In the genomic region with DNA sequence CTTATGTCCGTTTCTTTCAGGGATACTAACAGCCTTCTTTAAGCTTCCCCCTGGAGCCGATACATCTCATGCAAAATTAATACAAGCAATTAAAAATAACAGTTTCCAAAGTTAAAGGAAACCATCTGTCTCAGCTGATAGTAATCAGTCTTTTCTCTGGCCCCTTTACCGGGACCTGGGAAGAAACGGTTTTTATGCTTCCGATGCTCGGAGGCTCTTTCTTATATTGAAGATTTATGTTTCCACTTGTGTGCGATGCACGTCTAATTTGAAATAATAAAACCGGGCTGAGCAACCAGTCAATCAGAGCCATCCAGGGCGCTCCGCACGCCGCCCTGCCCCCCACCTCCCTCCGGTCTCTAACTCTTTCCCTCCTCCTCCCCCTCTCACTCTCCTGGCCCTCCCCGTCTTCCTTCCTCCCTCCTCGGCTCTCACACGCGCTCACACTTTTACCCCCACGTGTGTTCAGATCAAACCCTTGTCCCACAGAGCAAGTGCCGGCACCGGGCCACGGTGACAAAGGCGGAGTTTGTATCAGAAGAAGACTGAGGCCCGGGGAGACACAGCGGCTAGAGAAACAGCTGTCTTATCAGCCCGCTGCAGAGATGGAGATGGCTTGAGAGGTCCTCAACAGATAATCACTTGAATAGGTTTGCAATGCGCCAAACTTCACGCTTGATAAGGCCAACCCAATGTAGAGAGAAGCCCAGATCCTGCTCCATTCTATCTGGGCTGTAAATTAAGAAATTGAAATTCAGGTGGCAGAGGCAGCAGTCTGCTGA, we compare ENCODE assay signal across 18 cellular contexts. TPM values are rescaled to one million over a fixed set of nuclear protein-coding genes. Genes with fewer than 3 reads are reported as not detected.
DNase-seq lines count a peak whose midpoint lies in the region; ATAC-seq, FAIRE-seq and TF ChIP-seq lines count a peak whose summit lies in the region.
"Had no signal": no experiment of that assay in that cellular context is flagged by ENCODE, and none has a peak within 500 bp of the region (broad histone marks: within the 10 kb centered on the region; RNA-seq: fewer than 3 reads in every experiment).

No MANE protein-coding gene starts in this region.

- TF ChIP-seq EP300 in GM12878 (IDR thresholded peaks at IDR 0.05; ENCODE audit: borderline replicate concordance in 1 of 2, control insufficient read depth in 1 of 2, low read depth in 2 of 2, low read length in 2 of 2), result no peak

- no peak overlapping the region for H2AFZ ChIP-seq in GM12878 (ENCODE audit: control insufficient read depth, low read depth, low read length)

- WGBS in GM12878 (ENCODE audit: insufficient coverage, insufficient replicate concordance, low lambda C conversion rate, missing lambda C conversion rate), result 3% methylated on average over 19 of the region's 28 CpGs
- WGBS in mesodermal cell (ENCODE audit: insufficient coverage in 2 of 2), 2 experiments, result 0 to 1% methylated on average over 16 to 19 of the region's 28 CpGs

- H3K9ac ChIP-seq in ES-I3 (ENCODE audit: low read depth, low read length) (peak overlapping the region; percentile 34; the same call in 1 of the 2 replicates), HUES6 (ENCODE audit: low read length) (no peak overlapping the region), GM12878 (ENCODE audit: control insufficient read depth, insufficient read depth, low read length) (no peak overlapping the region)

- H3K36me3 Mint-ChIP-seq in stimulated activated effector memory CD8-positive, alpha-beta T cell treated with anti-CD3 and anti-CD28 coated beads, Interleukin-12 subunit alpha, Interleukin-12 subunit beta, amount 100 ng/mL, for 72 hours, result no peaks in the 10 kb centered on the region

- no peak overlapping the region for H3K27ac Mint-ChIP-seq in stimulated activated effector memory CD8-positive, alpha-beta T cell treated with anti-CD3 and anti-CD28 coated beads, Interleukin-12 subunit alpha, Interleukin-12 subunit beta, amount 100 ng/mL, for 72 hours
- H3K27ac Mint-ChIP-seq: activated naive CD8-positive, alpha-beta T cell treated with anti-CD3 and anti-CD28 coated beads, Interleukin-2, amount 50 U/mL, for 24 hours; T-helper 1 cell treated with Interleukin-12 subunit alpha and Interleukin-12 subunit beta and Interleukin-4 antibody, amounts not matched to agents 30 μg/mL and 1 μg/mL, for 36 hours had no signal

- no peaks in the 10 kb centered on the region for H4K20me1 ChIP-seq in GM12878 (ENCODE audit: control insufficient read depth, insufficient read depth)

- intact Hi-C loops in GM12878 (cut with micrococcal nuclease; ENCODE audit: unreplicated experiment), result no loop called here

- in situ Hi-C loops in GM12878 (cut with MboI), result no loop called here

- H3K4me1 Mint-ChIP-seq in stimulated activated effector memory CD8-positive, alpha-beta T cell treated with anti-CD3 and anti-CD28 coated beads, Interleukin-12 subunit alpha, Interleukin-12 subunit beta, amount 100 ng/mL, for 72 hours, result no peaks in the 10 kb centered on the region
- H3K4me1 Mint-ChIP-seq: activated naive CD8-positive, alpha-beta T cell treated with anti-CD3 and anti-CD28 coated beads, Interleukin-2, amount 50 U/mL, for 24 hours had no signal

- H3K27ac ChIP-seq in HUES6 (ENCODE audit: low read depth, low read length) (no peak overlapping the region), GM12878 (ENCODE audit: control insufficient read depth, insufficient read depth) (no peak overlapping the region), mesodermal cell (ENCODE audit: low read depth, low read length, severe bottlenecking) (no peak overlapping the region)
- H3K27ac ChIP-seq: pancreas, thoracic aorta had no signal

- no peak for TF ChIP-seq CTCF in GM12878 (IDR thresholded peaks at IDR 0.05 in 2 of 3, conservative IDR thresholded peaks at IDR 0.05 in 1 of 3; ENCODE audit: control insufficient read depth in 2 of 3, extremely low read depth in 1 of 3, insufficient read depth in 1 of 3, low read depth in 3 of 3, low read length in 3 of 3)

- no peaks in the 10 kb centered on the region for H3K79me2 ChIP-seq in GM12878 (ENCODE audit: control insufficient read depth, insufficient read depth, low read length)

- no peak for TF ChIP-seq POLR2A in GM12878 (IDR thresholded peaks at IDR 0.05; ENCODE audit: low read depth, low read length)

- CTCF ChIA-PET in GM12878 (lab: Yijun Ruan, JAX), result interaction anchor here (1.4 to 1.7 kb wide), 2 partner anchors 12 to 45 kb away, joined by 3 to 5 read pairs; no protein-coding TSS in a partner anchor

- POLR2A ChIA-PET in GM12878 (lab: Charles Lee), result interaction anchor here (0.5 kb wide), 1 partner anchor 139 kb away, joined by 4 read pairs; no protein-coding TSS in a partner anchor

- BruUV-seq in GM12878 (replicated peaks; lab: Mats Ljungman, UMichigan), result no TSS peak

- H3K9me3 ChIP-seq in ES-I3 (ENCODE audit: control insufficient read depth, insufficient read depth, low read length) (no peaks in the 10 kb centered on the region), HUES6 (ENCODE audit: control insufficient read depth, insufficient read depth, low read depth, low read length) (no peaks in the 10 kb centered on the region), GM12878 (replicated peaks; ENCODE audit: control insufficient read depth, insufficient read depth, low read length) (no peaks in the 10 kb centered on the region), mesodermal cell (ENCODE audit: control insufficient read depth, low read length) (no peaks in the 10 kb centered on the region)
- H3K9me3 ChIP-seq: pancreas, thoracic aorta had no signal

- peaks cover 71% of the 10 kb centered on the region for H3K27me3 ChIP-seq in HUES6 (ENCODE audit: control insufficient read depth, insufficient read depth, low read length)
- no peaks in the 10 kb centered on the region for H3K27me3 ChIP-seq in GM12878 (replicated peaks in 1 of 2; ENCODE audit: control insufficient read depth in 2 of 2, insufficient read depth in 2 of 2, low read length in 1 of 2)

- no peaks in the 10 kb centered on the region for H3K36me3 ChIP-seq in ES-I3 (ENCODE audit: insufficient read depth, low read length)
- no peaks in the 10 kb centered on the region for H3K36me3 ChIP-seq in HUES6 (ENCODE audit: control insufficient read depth, insufficient read depth, low read length)
- H3K36me3 ChIP-seq in GM12878 (ENCODE audit: control insufficient read depth in 2 of 2, insufficient read depth in 2 of 2, low read length in 1 of 2), result no peaks in the 10 kb centered on the region
- no peaks in the 10 kb centered on the region for H3K36me3 ChIP-seq in mesodermal cell (ENCODE audit: control insufficient read depth, insufficient read depth, low read length)
- H3K36me3 ChIP-seq: pancreas, thoracic aorta had no signal

- H3K4me3 ChIP-seq in HUES6 (ENCODE audit: low read depth, low read length) (peak overlapping the region; percentile 60), GM12878 (no peak overlapping the region), mesodermal cell (ENCODE audit: extremely low read depth, insufficient read depth, low read length, poor library complexity, severe bottlenecking) (peak overlapping the region; percentile 22)
- H3K4me3 ChIP-seq: pancreas, thoracic aorta had no signal

- SMC1A ChIA-PET in GM12878 (lab: Charles Lee; ENCODE audit: uncharacterized antibody, unreplicated experiment), result interaction anchor here (0.6 to 1.8 kb wide), 7 partner anchors 11 to 261 kb away, joined by 3 to 6 read pairs (median 3); no protein-coding TSS in a partner anchor

- H3K4me1 ChIP-seq in ES-I3 (ENCODE audit: insufficient read depth, low read length), result peaks cover 3% of the 10 kb centered on the region; the same call in 1 of the 2 replicates
- H3K4me1 ChIP-seq in HUES6 (ENCODE audit: control insufficient read depth, insufficient read depth, low read length), result peaks cover 13% of the 10 kb centered on the region
- H3K4me1 ChIP-seq in GM12878 (ENCODE audit: control insufficient read depth, insufficient read depth, low read length), result no peaks in the 10 kb centered on the region
- no peaks in the 10 kb centered on the region for H3K4me1 ChIP-seq in mesodermal cell (ENCODE audit: control insufficient read depth, insufficient read depth, low read length, poor library complexity, severe bottlenecking)
- H3K4me1 ChIP-seq: pancreas had no signal

- no peak for FAIRE-seq in GM12878 (lab: Jason Lieb, UNC)
- FAIRE-seq: pancreas had no signal

- peak; percentile 58 for ATAC-seq in GM12878
- no peak for ATAC-seq in HG03196 (IDR thresholded peaks at IDR 0.05; ENCODE audit: unreplicated experiment)
- ATAC-seq in stimulated activated effector memory CD8-positive, alpha-beta T cell treated with anti-CD3 and anti-CD28 coated beads, Interleukin-12 subunit alpha, Interleukin-12 subunit beta, amount 100 ng/mL, for 72 hours, result no peak
- ATAC-seq: activated naive CD8-positive, alpha-beta T cell treated with anti-CD3 and anti-CD28 coated beads, Interleukin-2, amount 50 U/mL, for 24 hours; pancreas had no signal

- peaks cover 7% of the 10 kb centered on the region for H3K9me3 Mint-ChIP-seq in stimulated activated effector memory CD8-positive, alpha-beta T cell treated with anti-CD3 and anti-CD28 coated beads, Interleukin-12 subunit alpha, Interleukin-12 subunit beta, amount 100 ng/mL, for 72 hours
- H3K9me3 Mint-ChIP-seq: T-helper 1 cell treated with Interleukin-12 subunit alpha and Interleukin-12 subunit beta and Interleukin-4 antibody, amounts not matched to agents 30 μg/mL and 1 μg/mL, for 36 hours had no signal

- TF ChIP-seq RAD21 in GM12878 (IDR thresholded peaks at IDR 0.05; ENCODE audit: insufficient read depth, low read depth, low read length), result no peak

- no peak overlapping the region for H3K4me3 Mint-ChIP-seq in stimulated activated effector memory CD8-positive, alpha-beta T cell treated with anti-CD3 and anti-CD28 coated beads, Interleukin-12 subunit alpha, Interleukin-12 subunit beta, amount 100 ng/mL, for 72 hours
- H3K4me3 Mint-ChIP-seq: activated naive CD8-positive, alpha-beta T cell treated with anti-CD3 and anti-CD28 coated beads, Interleukin-2, amount 50 U/mL, for 24 hours; T-helper 1 cell treated with Interleukin-12 subunit alpha and Interleukin-12 subunit beta and Interleukin-4 antibody, amounts not matched to agents 30 μg/mL and 1 μg/mL, for 36 hours had no signal

- H3K4me2 ChIP-seq in GM12878 (ENCODE audit: control insufficient read depth, insufficient read depth), result no peak overlapping the region

- RAD21 ChIA-PET in GM12878 (lab: Charles Lee; ENCODE audit: unreplicated experiment), result interaction anchor here (0.8 to 1.2 kb wide), 5 partner anchors 12 to 247 kb away, joined by 3 to 5 read pairs (median 3); no protein-coding TSS in a partner anchor

- DNase-seq in GM12878 (ENCODE audit: low read depth, low spot score) (no peak), NCI-H2081 treated with DMSO at 0.1 percent for 48 hours (lab: John Stamatoyannopoulos, UW) (no peak)
- no peak for DNase-seq in stimulated activated effector memory CD8-positive, alpha-beta T cell treated with anti-CD3 and anti-CD28 coated beads, Interleukin-12 subunit alpha, Interleukin-12 subunit beta, amount 100 ng/mL, for 72 hours (ENCODE audit: low spot score in 2 of 2)
- no peak for DNase-seq in activated CD4-positive, alpha-beta T cell treated with anti-CD3 and anti-CD28 coated beads, Interleukin-2, amount 50 U/mL, for 1 hour
- DNase-seq: activated CD4-positive, CD25-positive, alpha-beta regulatory T cell; activated naive CD8-positive, alpha-beta T cell treated with anti-CD3 and anti-CD28 coated beads, Interleukin-2, amount 50 U/mL, for 24 hours; central memory CD4-positive, alpha-beta T cell; effector CD8-positive, alpha-beta T cell; hippocampal formation; NCI-H2171 treated with DMSO at 0.1 percent for 48 hours had no signal

RNA-seq across cellular contexts. Expression of gene ELAVL2, which starts 5.1 kb away (rescaled TPM):
- total RNA-seq in GM12878 (2013; cell fraction: nucleolus; rRNA removed), result 77.8 and 89.9 TPM in 2 replicates
- total RNA-seq in GM12878 (2014; rRNA removed) (0.73 and 1.3 TPM in 2 replicates), GM12878 (2014; rRNA removed; fragmentation: Illumina TruSeq; extraction: Trizol) (1.1 and 1.2 TPM in 2 replicates), GM12878 (2021) (1.1 and 1.3 TPM in 2 replicates)
- polyA plus RNA-seq in GM12878 (2011; ENCODE audit: low read depth), result not detected
- polyA plus RNA-seq in GM12878 (2011; rRNA removed) (2.6 and 5.7 TPM in 2 replicates), GM12878 (2014; fragmentation: Illumina TruSeq; extraction: Trizol) (0.56 and 0.62 TPM in 2 replicates), GM12878 (2014; fragmentation: Nextera tagmentation; extraction: Ambion mirVana) (under 1 TPM; 0.24 to 0.72 TPM), GM12878 (2014; rRNA removed) (0.47 and 0.82 TPM in 2 replicates), GM12878 (2016; fragmentation: Nextera tagmentation; extraction: Ambion mirVana) (under 1 TPM; 0.37 to 0.78 TPM)
- polyA plus RNA-seq in GM12878 (2011; cell fraction: cytosol; rRNA removed), result 0.82 and 1.1 TPM in 2 replicates
- polyA plus RNA-seq in GM12878 (2011; cell fraction: nucleus; rRNA removed), result 2.2 and 2.6 TPM in 2 replicates
- 0.11 TPM in 1 of 2 replicates, not detected in the other for polyA plus RNA-seq in GM12878 (2012)
- 4.9 and 5.9 TPM in 2 replicates for polyA minus RNA-seq in GM12878 (2011; rRNA and poly(A)+ RNA removed)
- 1.0 and 3.2 TPM in 2 replicates for polyA minus RNA-seq in GM12878 (2011; cell fraction: cytosol; rRNA and poly(A)+ RNA removed)
- 10.4 and 19.1 TPM in 2 replicates for polyA minus RNA-seq in GM12878 (2011; cell fraction: nucleus; rRNA and poly(A)+ RNA removed)
- 2.5 TPM for polyA plus RNA-seq in mesodermal cell (2013, experiment 1 of 2)
- polyA plus RNA-seq in mesodermal cell (2013, experiment 2 of 2), result 2.5 TPM
- total RNA-seq: activated CD8-positive, alpha-beta memory T cell treated with anti-CD3 and anti-CD28 coated beads for 36 hours; thoracic aorta had no signal
